In the genomic region with DNA sequence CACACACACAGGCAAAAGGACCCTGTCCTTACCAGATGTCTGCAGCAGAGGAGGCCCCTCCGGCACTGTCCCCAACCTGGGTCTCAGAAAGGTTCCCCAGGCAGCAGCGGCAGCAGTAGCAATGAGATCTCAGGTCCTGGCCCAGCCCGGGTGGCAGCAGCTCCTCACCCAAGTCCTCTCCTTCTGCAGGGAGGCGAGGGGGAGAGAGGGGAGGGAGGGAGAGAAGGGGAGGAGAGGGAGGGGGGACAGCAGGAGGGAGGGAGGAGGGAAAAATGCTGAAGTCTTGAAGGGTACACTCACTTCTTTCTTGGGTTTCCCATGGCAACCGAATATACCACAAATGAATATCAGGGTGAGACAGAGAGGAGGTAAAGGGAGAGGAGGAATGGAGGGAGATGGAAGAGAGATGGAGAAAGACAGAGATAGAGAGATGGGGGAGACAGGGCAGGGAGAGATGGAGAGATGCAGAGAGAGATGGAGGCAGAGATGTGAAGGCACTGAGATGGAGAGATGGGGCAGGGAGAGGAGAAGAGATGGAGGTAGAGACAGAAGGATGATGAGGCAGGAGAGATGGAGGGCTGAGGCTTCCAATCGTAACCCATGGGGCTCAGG, we compare ENCODE assay signal across 2 cellular contexts.
A peak's percentile ranks its signal among the peaks of the same experiment; 100 is the strongest.
TF ChIP-seq lines count a peak whose summit lies in the region.

No MANE protein-coding gene starts in this region.

TF ChIP-seq in HEK293, 187 proteins besides CTCF, POLR2A, EP300 and RAD21 (continued from another document):
- peak; percentile 69 for TF ChIP-seq ZNF398 (tag by site-specific recombination; IDR thresholded peaks at IDR 0.05)
- no peak for TF ChIP-seq ZNF274 (IDR thresholded peaks at IDR 0.05; ENCODE audit: low read length)
- no peak for TF ChIP-seq ZNF274 (tag by site-specific recombination; IDR thresholded peaks at IDR 0.05; ENCODE audit: borderline replicate concordance)
- TF ChIP-seq, protein P1, sequence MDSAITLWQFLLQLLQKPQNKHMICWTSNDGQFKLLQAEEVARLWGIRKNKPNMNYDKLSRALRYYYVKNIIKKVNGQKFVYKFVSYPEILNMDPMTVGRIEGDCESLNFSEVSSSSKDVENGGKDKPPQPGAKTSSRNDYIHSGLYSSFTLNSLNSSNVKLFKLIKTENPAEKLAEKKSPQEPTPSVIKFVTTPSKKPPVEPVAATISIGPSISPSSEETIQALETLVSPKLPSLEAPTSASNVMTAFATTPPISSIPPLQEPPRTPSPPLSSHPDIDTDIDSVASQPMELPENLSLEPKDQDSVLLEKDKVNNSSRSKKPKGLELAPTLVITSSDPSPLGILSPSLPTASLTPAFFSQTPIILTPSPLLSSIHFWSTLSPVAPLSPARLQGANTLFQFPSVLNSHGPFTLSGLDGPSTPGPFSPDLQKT (IDR thresholded peaks at IDR 0.05; ENCODE audit: borderline replicate concordance, low read depth, low read length) = no peak
- TF ChIP-seq, protein P2, sequence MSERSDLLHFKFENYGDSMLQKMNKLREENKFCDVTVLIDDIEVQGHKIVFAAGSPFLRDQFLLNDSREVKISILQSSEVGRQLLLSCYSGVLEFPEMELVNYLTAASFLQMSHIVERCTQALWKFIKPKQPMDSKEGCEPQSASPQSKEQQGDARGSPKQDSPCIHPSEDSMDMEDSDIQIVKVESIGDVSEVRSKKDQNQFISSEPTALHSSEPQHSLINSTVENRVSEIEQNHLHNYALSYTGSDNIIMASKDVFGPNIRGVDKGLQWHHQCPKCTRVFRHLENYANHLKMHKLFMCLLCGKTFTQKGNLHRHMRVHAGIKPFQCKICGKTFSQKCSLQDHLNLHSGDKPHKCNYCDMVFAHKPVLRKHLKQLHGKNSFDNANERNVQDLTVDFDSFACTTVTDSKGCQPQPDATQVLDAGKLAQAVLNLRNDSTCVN (tag by site-specific recombination; optimal IDR thresholded peaks at IDR 0.05) = no peak
- TF ChIP-seq ZNF214 (tag by site-specific recombination; IDR thresholded peaks at IDR 0.05; ENCODE audit: borderline replicate concordance) = no peak
- no peak for TF ChIP-seq ZXDB (tag by site-specific recombination; IDR thresholded peaks at IDR 0.05)
- peak; percentile 87 for TF ChIP-seq PRDM10 (tag by site-specific recombination; IDR thresholded peaks at IDR 0.05)
- no peak for TF ChIP-seq ZNF610 (tag by site-specific recombination; IDR thresholded peaks at IDR 0.05; ENCODE audit: borderline replicate concordance)
- TF ChIP-seq ZBTB48 (tag by site-specific recombination; IDR thresholded peaks at IDR 0.05) = no peak
- no peak for TF ChIP-seq ZNF501 (tag by site-specific recombination; IDR thresholded peaks at IDR 0.05)
- no peak for TF ChIP-seq ZNF18 (tag by site-specific recombination; IDR thresholded peaks at IDR 0.05)
- TF ChIP-seq ZNF292 (tag by site-specific recombination; IDR thresholded peaks at IDR 0.05; ENCODE audit: borderline replicate concordance, low read depth) = no peak
- TF ChIP-seq BCL11A (tag by site-specific recombination; IDR thresholded peaks at IDR 0.05; ENCODE audit: low read depth) = no peak
- no peak for TF ChIP-seq ZNF23 (tag by site-specific recombination; IDR thresholded peaks at IDR 0.05; ENCODE audit: borderline replicate concordance)

TF ChIP-seq in neural cell, 6 proteins besides CTCF, POLR2A, EP300 and RAD21:
- TF ChIP-seq REST (IDR thresholded peaks at IDR 0.05; ENCODE audit: borderline replicate concordance) (peak; percentile 43), MXI1 (conservative IDR thresholded peaks at IDR 0.05; ENCODE audit: poor library complexity, severe bottlenecking) (no peak), TAF1 (IDR thresholded peaks at IDR 0.05; ENCODE audit: low read depth) (no peak), EZH2 (IDR thresholded peaks at IDR 0.05; ENCODE audit: borderline replicate concordance, insufficient read depth, low read length, poor library complexity, severe bottlenecking) (no peak), SMC3 (conservative IDR thresholded peaks at IDR 0.05; ENCODE audit: poor library complexity) (no peak), POLR2AphosphoS5 (IDR thresholded peaks at IDR 0.05) (peak; percentile 19)
